1 cellular context compared by ENCODE assay signal in the genomic region with DNA sequence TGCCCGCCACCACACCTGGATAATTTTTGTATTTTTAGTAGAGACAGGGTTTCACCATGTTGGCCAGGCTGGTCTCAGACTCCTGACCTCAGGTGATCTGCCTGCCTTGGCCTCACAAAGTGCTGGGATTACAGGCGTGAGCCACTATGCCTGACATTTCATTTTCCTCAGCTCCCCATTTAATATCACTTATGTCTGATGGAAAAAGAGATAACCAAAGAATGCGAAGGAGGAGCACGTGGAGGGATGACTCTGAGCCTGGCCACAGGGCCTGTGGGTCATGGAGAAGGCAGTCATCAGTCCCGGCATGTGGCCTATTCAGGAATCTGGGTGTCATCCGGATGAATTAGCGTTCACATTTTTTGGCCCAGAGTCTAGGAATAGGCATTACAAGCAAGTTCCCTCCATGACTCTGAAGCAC.
A peak's percentile ranks its signal among the peaks of the same experiment; 100 is the strongest.
TF ChIP-seq lines count a peak whose summit lies in the region.

No MANE protein-coding gene starts in this region.

TF ChIP-seq in A549, 52 proteins besides CTCF, POLR2A, EP300 and RAD21 (continued from another document):
- TF ChIP-seq, protein P1, sequence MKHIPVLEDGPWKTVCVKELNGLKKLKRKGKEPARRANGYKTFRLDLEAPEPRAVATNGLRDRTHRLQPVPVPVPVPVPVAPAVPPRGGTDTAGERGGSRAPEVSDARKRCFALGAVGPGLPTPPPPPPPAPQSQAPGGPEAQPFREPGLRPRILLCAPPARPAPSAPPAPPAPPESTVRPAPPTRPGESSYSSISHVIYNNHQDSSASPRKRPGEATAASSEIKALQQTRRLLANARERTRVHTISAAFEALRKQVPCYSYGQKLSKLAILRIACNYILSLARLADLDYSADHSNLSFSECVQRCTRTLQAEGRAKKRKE (CRISPR knock-in tag; IDR thresholded peaks at IDR 0.05; ENCODE audit: low read depth) = 0 out of 2 replicates have a peak, but pooled peaks have one; percentile 18
